7 cellular contexts compared by ENCODE assay signal in genomic region chr17:75749545-75750389, GRCh38. TPM values are rescaled to one million over a fixed set of nuclear protein-coding genes. Genes with fewer than 3 reads are reported as not detected.
A peak's percentile ranks its signal among the peaks of the same experiment; 100 is the strongest.
DNase-seq lines count a peak whose midpoint lies in the region; ATAC-seq, FAIRE-seq and TF ChIP-seq lines count a peak whose summit lies in the region.

No MANE protein-coding gene starts in this region.

- DNase-seq in GM13976 (ENCODE audit: low spot score) = peak; percentile 89
- DNase-seq in NCI-H1105 (lab: John Stamatoyannopoulos, UW) = peak; percentile 60
- peak; percentile 39 for DNase-seq in SW480 (ENCODE audit: low spot score)
- peak; percentile 92 for DNase-seq in activated naive CD8-positive, alpha-beta T cell treated with anti-CD3 and anti-CD28 coated beads, Interleukin-2, amount 10 ng/mL, durations not matched to agents 7 days and 5 days
- DNase-seq in cardiac muscle cell (ENCODE audit: low read depth in 1 of 2, low spot score in 1 of 2) = peak; percentile 80 to 88
- DNase-seq in psoas muscle = peak; percentile 90 to 95
- DNase-seq in urothelium cell line (ENCODE audit: low spot score) = peak; percentile 90

- no peaks in the 10 kb centered on the region for H3K9me3 Mint-ChIP-seq in activated naive CD8-positive, alpha-beta T cell treated with anti-CD3 and anti-CD28 coated beads, Interleukin-2, amount 10 ng/mL, durations not matched to agents 7 days and 5 days

- H3K9me3 ChIP-seq in cardiac muscle cell (ENCODE audit: low read depth) (no peaks in the 10 kb centered on the region), psoas muscle (no peaks in the 10 kb centered on the region)

- peaks cover 7% of the 10 kb centered on the region for H3K4me1 Mint-ChIP-seq in activated naive CD8-positive, alpha-beta T cell treated with anti-CD3 and anti-CD28 coated beads, Interleukin-2, amount 10 ng/mL, durations not matched to agents 7 days and 5 days

- H3K27me3 ChIP-seq in cardiac muscle cell (no peaks in the 10 kb centered on the region), psoas muscle (ENCODE audit: insufficient read depth in 3 of 3, low read length in 2 of 3) (no peaks in the 10 kb centered on the region)

- no peak overlapping the region for H3K27ac ChIP-seq in cardiac muscle cell
- H3K27ac ChIP-seq in psoas muscle = no peak overlapping the region

- WGBS in psoas muscle, 3 donors = 10 to 16% (median 12%) methylated on average over 20 of the region's 20 CpGs

- H3K4me1 ChIP-seq in cardiac muscle cell (ENCODE audit: low read depth) (no peaks in the 10 kb centered on the region), psoas muscle (peaks cover 13% of the 10 kb centered on the region)

- no peak for FAIRE-seq in urothelium cell line (lab: Jason Lieb, UNC)

- no peaks in the 10 kb centered on the region for H3K36me3 Mint-ChIP-seq in activated naive CD8-positive, alpha-beta T cell treated with anti-CD3 and anti-CD28 coated beads, Interleukin-2, amount 10 ng/mL, durations not matched to agents 7 days and 5 days

- POLR2A ChIA-PET in activated naive CD8-positive, alpha-beta T cell treated with anti-CD3 and anti-CD28 coated beads, Interleukin-2, amount 10 ng/mL, durations not matched to agents 7 days and 5 days (lab: Charles Lee) = interaction anchor here (1.3 to 1.6 kb wide), 3 partner anchors 33 to 117 kb away, joined by 3 to 8 read pairs (median 4); a partner anchor contains a TSS

- no peaks in the 10 kb centered on the region for H3K36me3 ChIP-seq in cardiac muscle cell
- no peaks in the 10 kb centered on the region for H3K36me3 ChIP-seq in psoas muscle (ENCODE audit: insufficient read depth in 1 of 2, low read depth in 1 of 2)

- peaks cover 4% of the 10 kb centered on the region for H3K27me3 Mint-ChIP-seq in activated naive CD8-positive, alpha-beta T cell treated with anti-CD3 and anti-CD28 coated beads, Interleukin-2, amount 10 ng/mL, durations not matched to agents 7 days and 5 days

- intact Hi-C loops in psoas muscle (cut with DNase I) = loop anchor here (2.0 to 5.0 kb wide), 3 partner anchors 75 to 117 kb away; partner anchors contain the start of gene SMIM5 (in 2 of the 2)

- H3K4me3 ChIP-seq in cardiac muscle cell (no peak overlapping the region), psoas muscle (no peak overlapping the region)

- no peak overlapping the region for H3K27ac Mint-ChIP-seq in activated naive CD8-positive, alpha-beta T cell treated with anti-CD3 and anti-CD28 coated beads, Interleukin-2, amount 10 ng/mL, durations not matched to agents 7 days and 5 days

- in situ Hi-C loops in GM13976 (cut with MboI; ENCODE audit: low sequenced_read_pairs, unreplicated experiment) = loop anchor here (10.0 kb wide), 1 partner anchor 135 kb away; no protein-coding TSS in a partner anchor

- peak; percentile 70 for ATAC-seq in activated naive CD8-positive, alpha-beta T cell treated with anti-CD3 and anti-CD28 coated beads, Interleukin-2, amount 10 ng/mL, durations not matched to agents 7 days and 5 days (ENCODE audit: low read depth)
- peak; percentile 74 to 84 (median 76) for ATAC-seq in psoas muscle

- TF ChIP-seq CTCF in GM13976 (IDR thresholded peaks at IDR 0.05; ENCODE audit: borderline replicate concordance, control extremely low read depth, extremely low read depth, insufficient read depth, missing control alignments) = peak; percentile 88
- TF ChIP-seq CTCF in cardiac muscle cell (IDR thresholded peaks at IDR 0.05; ENCODE audit: low read depth, low read length) = peak; percentile 83
- peak; percentile 97 for TF ChIP-seq CTCF in psoas muscle (IDR thresholded peaks at IDR 0.05)

- H3K4me3 Mint-ChIP-seq in activated naive CD8-positive, alpha-beta T cell treated with anti-CD3 and anti-CD28 coated beads, Interleukin-2, amount 10 ng/mL, durations not matched to agents 7 days and 5 days = no peak overlapping the region

RNA-seq across cellular contexts. Expression of gene GALK1, which starts 15.2 kb away (rescaled TPM):
- 10 to 100 TPM; 50.4 to 53.0 TPM for total RNA-seq in activated naive CD8-positive, alpha-beta T cell treated with anti-CD3 and anti-CD28 coated beads, Interleukin-2, amount 10 ng/mL, durations not matched to agents 7 days and 5 days
- total RNA-seq in cardiac muscle cell = 35.1 and 54.0 TPM in 2 replicates
- 42.4 and 74.4 TPM in 2 replicates for polyA plus RNA-seq in cardiac muscle cell
- total RNA-seq in psoas muscle = 10 to 100 TPM in 1 of 4 donors, 1 to 10 TPM in 3; 7.1 to 13.2 (median 9.4) TPM
- polyA plus RNA-seq in psoas muscle = 10 to 100 TPM in 2 of 3 donors, 1 to 10 TPM in 1; 8.3 to 12.8 (median 11.0) TPM

RNA-seq across cellular contexts. Expression of gene ITGB4, which starts 28.5 kb away (rescaled TPM):
- total RNA-seq in activated naive CD8-positive, alpha-beta T cell treated with anti-CD3 and anti-CD28 coated beads, Interleukin-2, amount 10 ng/mL, durations not matched to agents 7 days and 5 days = 1 to 10 TPM; 1.0 to 1.4 TPM
- total RNA-seq in cardiac muscle cell (0.09 and 0.21 TPM in 2 replicates), psoas muscle (1 to 10 TPM; 1.3 to 5.7 (median 3.9) TPM)
- polyA plus RNA-seq in cardiac muscle cell (0.40 and 1.6 TPM in 2 replicates), psoas muscle (1 to 10 TPM; 1.5 to 2.1 (median 1.6) TPM)

RNA-seq across cellular contexts. Expression of gene UNK, which starts 34.8 kb away (rescaled TPM):
- 10 to 100 TPM; 37.4 to 39.8 TPM for total RNA-seq in activated naive CD8-positive, alpha-beta T cell treated with anti-CD3 and anti-CD28 coated beads, Interleukin-2, amount 10 ng/mL, durations not matched to agents 7 days and 5 days
- 34.2 and 37.8 TPM in 2 replicates for total RNA-seq in cardiac muscle cell
- polyA plus RNA-seq in cardiac muscle cell = 20.5 and 35.9 TPM in 2 replicates
- total RNA-seq in psoas muscle = 10 to 100 TPM in 1 of 4 donors, 1 to 10 TPM in 3; 7.9 to 11.6 (median 8.2) TPM
- 10 to 100 TPM in 1 of 3 donors, 1 to 10 TPM in 2; 6.9 to 13.7 (median 9.5) TPM for polyA plus RNA-seq in psoas muscle

Comparison
In these comparisons a context has a peak if more than half of its experiments do, and no peak if none do; other contexts are left out.
1. DNase-seq: peak in every context shown above with its lines; median percentile 92 in psoas muscle; 92 in activated naive CD8-positive, alpha-beta T cell treated with anti-CD3 and anti-CD28 coated beads, Interleukin-2, amount 10 ng/mL, durations not matched to agents 7 days and 5 days; 90 in urothelium cell line; 89 in GM13976; 84 in cardiac muscle cell; 60 in NCI-H1105; 39 in SW480.